ENCODE assay signal across 1 cellular context in the genomic region with DNA sequence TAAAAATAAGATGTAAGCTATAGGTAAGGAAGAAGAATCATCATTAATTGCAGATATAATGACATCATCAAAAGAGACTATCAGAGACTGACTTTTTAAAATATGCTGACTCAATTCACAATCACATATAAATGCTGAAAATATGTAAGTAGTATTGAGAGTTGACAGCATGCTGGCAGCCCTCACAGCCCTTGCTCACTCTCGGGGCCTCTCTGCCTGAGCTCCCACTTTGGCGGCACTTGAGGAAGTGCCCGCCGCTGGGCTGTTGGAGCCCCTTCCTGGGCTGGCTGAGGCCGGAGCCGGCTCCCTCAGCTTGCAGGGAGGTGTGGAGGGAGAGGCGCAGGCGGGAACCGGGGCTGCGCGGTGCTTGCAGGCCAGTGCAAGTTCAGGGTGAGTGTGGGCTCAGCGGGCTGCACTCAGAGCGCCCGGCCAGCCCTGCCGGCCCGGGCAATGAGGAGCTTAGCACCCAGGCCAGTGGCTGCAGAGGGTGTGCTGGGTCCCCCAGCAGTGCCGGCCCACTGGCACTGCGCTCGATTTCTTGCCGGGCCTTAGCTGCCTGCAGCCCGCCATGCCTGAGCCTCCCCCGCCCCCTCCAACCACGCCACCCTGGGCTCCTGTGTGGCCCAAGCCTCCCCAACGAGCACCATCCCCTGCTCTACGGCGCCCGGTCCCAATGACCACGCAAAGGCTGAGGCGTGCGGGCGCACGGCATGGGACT.
TF ChIP-seq lines count a peak whose summit lies in the region.

No MANE protein-coding gene starts in this region.

TF ChIP-seq in HepG2, 621 proteins besides CTCF, POLR2A, EP300 and RAD21 (continued from another document):
- TF ChIP-seq BCL6 (CRISPR knock-in tag; IDR thresholded peaks at IDR 0.05) (no peak), MAFF (IDR thresholded peaks at IDR 0.05; ENCODE audit: low read depth, low read length) (peak; percentile 52; the same call in 1 of the 2 replicates), ZBTB1 (CRISPR knock-in tag; IDR thresholded peaks at IDR 0.05; ENCODE audit: borderline replicate concordance) (no peak), ZBTB38 (CRISPR knock-in tag; IDR thresholded peaks at IDR 0.05) (no peak), MTF1 (CRISPR knock-in tag; IDR thresholded peaks at IDR 0.05) (no peak), EZH2 (conservative IDR thresholded peaks at IDR 0.05; ENCODE audit: low read depth, low read length) (no peak), MYNN (CRISPR knock-in tag; IDR thresholded peaks at IDR 0.05; ENCODE audit: low read depth) (no peak), SRSF4 (IDR thresholded peaks at IDR 0.05; ENCODE audit: low read depth, low read length, poor library complexity, severe bottlenecking) (no peak), ZNF761 (CRISPR knock-in tag; conservative IDR thresholded peaks at IDR 0.05) (no peak), MAFK (conservative IDR thresholded peaks at IDR 0.05 in 1 of 2, IDR thresholded peaks at IDR 0.05 in 1 of 2; ENCODE audit: low read length in 2 of 2) (peak; percentile 36 to 59; a peak in 2 of 4 replicates), CREB1 (IDR thresholded peaks at IDR 0.05) (0 out of 2 replicates have a peak, but pooled peaks have one; percentile 25), CREB1 (CRISPR knock-in tag; IDR thresholded peaks at IDR 0.05) (no peak), CENPBD1 (CRISPR knock-in tag; IDR thresholded peaks at IDR 0.05; ENCODE audit: borderline replicate concordance, low read depth) (no peak), SNAPC2 (CRISPR knock-in tag; IDR thresholded peaks at IDR 0.05) (no peak), PHF20 (CRISPR knock-in tag; IDR thresholded peaks at IDR 0.05) (no peak)
- TF ChIP-seq, protein P1, sequence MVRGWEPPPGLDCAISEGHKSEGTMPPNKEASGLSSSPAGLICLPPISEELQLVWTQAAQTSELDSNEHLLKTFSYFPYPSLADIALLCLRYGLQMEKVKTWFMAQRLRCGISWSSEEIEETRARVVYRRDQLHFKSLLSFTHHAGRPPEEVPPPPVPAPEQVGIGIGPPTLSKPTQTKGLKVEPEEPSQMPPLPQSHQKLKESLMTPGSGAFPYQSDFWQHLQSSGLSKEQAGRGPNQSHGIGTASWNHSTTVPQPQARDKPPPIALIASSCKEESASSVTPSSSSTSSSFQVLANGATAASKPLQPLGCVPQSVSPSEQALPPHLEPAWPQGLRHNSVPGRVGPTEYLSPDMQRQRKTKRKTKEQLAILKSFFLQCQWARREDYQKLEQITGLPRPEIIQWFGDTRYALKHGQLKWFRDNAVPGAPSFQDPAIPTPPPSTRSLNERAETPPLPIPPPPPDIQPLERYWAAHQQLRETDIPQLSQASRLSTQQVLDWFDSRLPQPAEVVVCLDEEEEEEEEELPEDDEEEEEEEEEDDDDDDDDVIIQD (CRISPR knock-in tag; IDR thresholded peaks at IDR 0.05; ENCODE audit: low read depth): no peak
- TF ChIP-seq, protein P2, sequence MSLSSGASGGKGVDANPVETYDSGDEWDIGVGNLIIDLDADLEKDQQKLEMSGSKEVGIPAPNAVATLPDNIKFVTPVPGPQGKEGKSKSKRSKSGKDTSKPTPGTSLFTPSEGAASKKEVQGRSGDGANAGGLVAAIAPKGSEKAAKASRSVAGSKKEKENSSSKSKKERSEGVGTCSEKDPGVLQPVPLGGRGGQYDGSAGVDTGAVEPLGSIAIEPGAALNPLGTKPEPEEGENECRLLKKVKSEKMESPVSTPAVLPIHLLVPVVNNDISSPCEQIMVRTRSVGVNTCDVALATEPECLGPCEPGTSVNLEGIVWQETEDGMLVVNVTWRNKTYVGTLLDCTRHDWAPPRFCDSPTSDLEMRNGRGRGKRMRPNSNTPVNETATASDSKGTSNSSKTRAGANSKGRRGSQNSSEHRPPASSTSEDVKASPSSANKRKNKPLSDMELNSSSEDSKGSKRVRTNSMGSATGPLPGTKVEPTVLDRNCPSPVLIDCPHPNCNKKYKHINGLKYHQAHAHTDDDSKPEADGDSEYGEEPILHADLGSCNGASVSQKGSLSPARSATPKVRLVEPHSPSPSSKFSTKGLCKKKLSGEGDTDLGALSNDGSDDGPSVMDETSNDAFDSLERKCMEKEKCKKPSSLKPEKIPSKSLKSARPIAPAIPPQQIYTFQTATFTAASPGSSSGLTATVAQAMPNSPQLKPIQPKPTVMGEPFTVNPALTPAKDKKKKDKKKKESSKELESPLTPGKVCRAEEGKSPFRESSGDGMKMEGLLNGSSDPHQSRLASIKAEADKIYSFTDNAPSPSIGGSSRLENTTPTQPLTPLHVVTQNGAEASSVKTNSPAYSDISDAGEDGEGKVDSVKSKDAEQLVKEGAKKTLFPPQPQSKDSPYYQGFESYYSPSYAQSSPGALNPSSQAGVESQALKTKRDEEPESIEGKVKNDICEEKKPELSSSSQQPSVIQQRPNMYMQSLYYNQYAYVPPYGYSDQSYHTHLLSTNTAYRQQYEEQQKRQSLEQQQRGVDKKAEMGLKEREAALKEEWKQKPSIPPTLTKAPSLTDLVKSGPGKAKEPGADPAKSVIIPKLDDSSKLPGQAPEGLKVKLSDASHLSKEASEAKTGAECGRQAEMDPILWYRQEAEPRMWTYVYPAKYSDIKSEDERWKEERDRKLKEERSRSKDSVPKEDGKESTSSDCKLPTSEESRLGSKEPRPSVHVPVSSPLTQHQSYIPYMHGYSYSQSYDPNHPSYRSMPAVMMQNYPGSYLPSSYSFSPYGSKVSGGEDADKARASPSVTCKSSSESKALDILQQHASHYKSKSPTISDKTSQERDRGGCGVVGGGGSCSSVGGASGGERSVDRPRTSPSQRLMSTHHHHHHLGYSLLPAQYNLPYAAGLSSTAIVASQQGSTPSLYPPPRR (CRISPR knock-in tag; IDR thresholded peaks at IDR 0.05; ENCODE audit: borderline replicate concordance): no peak
